21 cellular contexts compared by ENCODE assay signal in genomic region chrX:134672101-134672500, GRCh38. TPM values are rescaled to one million over a fixed set of nuclear protein-coding genes. Genes with fewer than 3 reads are reported as not detected.
"Had no signal": no experiment of that assay in that cellular context is flagged by ENCODE, and none has a peak within 500 bp of the region (broad histone marks: within the 10 kb centered on the region; RNA-seq: fewer than 3 reads in every experiment).

No MANE protein-coding gene starts in this region.

- H3K4me3 Mint-ChIP-seq: IgD-negative memory B cell had no signal

- H3K36me3 Mint-ChIP-seq: IgD-negative memory B cell had no signal

- H3K27ac Mint-ChIP-seq: IgD-negative memory B cell had no signal

- ATAC-seq: HepG2, K562, Panc1, Right ventricle myocardium inferior had no signal

- H3K9ac ChIP-seq: KMS-11 had no signal

- DNase-seq: MM.1S, NCI-H1048, NCI-H1105, NCI-H1417, NCI-H1436 treated with DMSO at 0.1 percent for 48 hours, NCI-H1694, NCI-H187 treated with DMSO at 0.1 percent for 48 hours, NCI-H2029 treated with DMSO at 0.1 percent for 48 hours, NCI-H2227 treated with DMSO at 0.1 percent for 48 hours, NCI-H524, NCI-H526 treated with DMSO at 0.1 percent for 48 hours, NCI-H748 treated with DMSO at 0.1 percent for 48 hours, SHP77 treated with DMSO at 0.1 percent for 48 hours had no signal

- H3K4me1 Mint-ChIP-seq: IgD-negative memory B cell had no signal

- H3K27ac ChIP-seq: KMS-11, RWPE1 had no signal

- H3K4me3 ChIP-seq: K562 had no signal

- H3K4me2 ChIP-seq: KMS-11 had no signal

RNA-seq across cellular contexts. Expression of gene PLAC1, which starts 13.8 kb away (rescaled TPM):
- total RNA-seq: Right ventricle myocardium inferior; T-helper 1 cell treated with Interleukin-12 subunit alpha and Interleukin-12 subunit beta and Interleukin-4 antibody, amounts not matched to agents 30 ng/mL and 1 ng/mL, for 36 hours had no signal
- polyA plus RNA-seq: IgD-negative memory B cell had no signal
